22 cellular contexts compared by ENCODE assay signal in genomic region chr2:71782323-71782722, GRCh38.
"Had no signal": no experiment of that assay in that cellular context is flagged by ENCODE, and none has a peak within 500 bp of the region (broad histone marks: within the 10 kb centered on the region; RNA-seq: fewer than 3 reads in every experiment).

No MANE protein-coding gene starts in this region.

- H3K4me1 Mint-ChIP-seq: immature natural killer cell, neural progenitor cell had no signal

- H3K4me1 ChIP-seq: left ventricle myocardium inferior, lower lobe of right lung, neural progenitor cell, right lobe of liver had no signal

- H3K36me3 Mint-ChIP-seq: immature natural killer cell; natural killer cell treated with Interleukin-12 subunit alpha and Interleukin-12 subunit beta and Interleukin-15 and Interleukin-18, amount 100 ng/mL, for 72 hours; neural progenitor cell had no signal

- H3K4me3 Mint-ChIP-seq: dendritic cell treated with granulocyte-macrophage colony-stimulating factor and Interleukin-4, amounts not matched to agents 40 ng/mL and 50 ng/mL, for 4 days; effector memory CD8-positive, alpha-beta T cell; immature natural killer cell; natural killer cell treated with Interleukin-12 subunit alpha and Interleukin-12 subunit beta and Interleukin-15 and Interleukin-18, amount 100 ng/mL, for 72 hours; neural progenitor cell had no signal

- H3K27ac ChIP-seq: epithelial cell of prostate, esophagus squamous epithelium, gastroesophageal sphincter, left ventricle myocardium inferior, lower lobe of right lung, neural progenitor cell, right lobe of liver had no signal

- H3K4me3 ChIP-seq: esophagus squamous epithelium, gastroesophageal sphincter, left ventricle myocardium inferior, lower lobe of right lung, neural progenitor cell, right lobe of liver had no signal

- H3K36me3 ChIP-seq: esophagus squamous epithelium, gastroesophageal sphincter, left ventricle myocardium inferior, lower lobe of right lung, neural progenitor cell, right lobe of liver had no signal

- H3K9me3 Mint-ChIP-seq: dendritic cell treated with granulocyte-macrophage colony-stimulating factor and Interleukin-4, amounts not matched to agents 40 ng/mL and 50 ng/mL, for 4 days; effector memory CD8-positive, alpha-beta T cell; immature natural killer cell; natural killer cell treated with Interleukin-12 subunit alpha and Interleukin-12 subunit beta and Interleukin-15 and Interleukin-18, amount 100 ng/mL, for 72 hours; neural progenitor cell had no signal

- H3K9me3 ChIP-seq: esophagus squamous epithelium, gastroesophageal sphincter, left ventricle myocardium inferior, lower lobe of right lung, right lobe of liver had no signal

- H3K27ac Mint-ChIP-seq: dendritic cell treated with granulocyte-macrophage colony-stimulating factor and Interleukin-4, amounts not matched to agents 40 ng/mL and 50 ng/mL, for 4 days; effector memory CD8-positive, alpha-beta T cell; immature natural killer cell; natural killer cell treated with Interleukin-12 subunit alpha and Interleukin-12 subunit beta and Interleukin-15 and Interleukin-18, amount 100 ng/mL, for 72 hours; neural progenitor cell had no signal

- H3K27me3 ChIP-seq: esophagus squamous epithelium, neural progenitor cell, right lobe of liver had no signal

- ATAC-seq: effector memory CD8-positive, alpha-beta T cell; gastroesophageal sphincter; left cardiac atrium; lower lobe of right lung; natural killer cell treated with Interleukin-12 subunit alpha and Interleukin-12 subunit beta and Interleukin-15 and Interleukin-18, amount 100 ng/mL, for 72 hours; right lobe of liver had no signal

- DNase-seq: effector memory CD8-positive, alpha-beta T cell; esophagus squamous epithelium; foreskin fibroblast; glutamatergic neuron; immature natural killer cell; kidney; left cardiac atrium; left ventricle myocardium inferior; lower lobe of right lung; mesenchymal stem cell; midbrain; occipital lobe; right lobe of liver; stimulated activated CD4-positive, alpha-beta T cell treated with anti-CD3 and anti-CD28 coated beads, Interleukin-15, amount 100 ng/mL, for 24 hours; stimulated activated CD4-positive, alpha-beta T cell treated with anti-CD3 and anti-CD28 coated beads, Interleukin-2, amount 100 ng/mL, for 24 hours; stimulated activated naive CD4-positive, alpha-beta T cell; trophoblast cell had no signal
